In the genomic region with DNA sequence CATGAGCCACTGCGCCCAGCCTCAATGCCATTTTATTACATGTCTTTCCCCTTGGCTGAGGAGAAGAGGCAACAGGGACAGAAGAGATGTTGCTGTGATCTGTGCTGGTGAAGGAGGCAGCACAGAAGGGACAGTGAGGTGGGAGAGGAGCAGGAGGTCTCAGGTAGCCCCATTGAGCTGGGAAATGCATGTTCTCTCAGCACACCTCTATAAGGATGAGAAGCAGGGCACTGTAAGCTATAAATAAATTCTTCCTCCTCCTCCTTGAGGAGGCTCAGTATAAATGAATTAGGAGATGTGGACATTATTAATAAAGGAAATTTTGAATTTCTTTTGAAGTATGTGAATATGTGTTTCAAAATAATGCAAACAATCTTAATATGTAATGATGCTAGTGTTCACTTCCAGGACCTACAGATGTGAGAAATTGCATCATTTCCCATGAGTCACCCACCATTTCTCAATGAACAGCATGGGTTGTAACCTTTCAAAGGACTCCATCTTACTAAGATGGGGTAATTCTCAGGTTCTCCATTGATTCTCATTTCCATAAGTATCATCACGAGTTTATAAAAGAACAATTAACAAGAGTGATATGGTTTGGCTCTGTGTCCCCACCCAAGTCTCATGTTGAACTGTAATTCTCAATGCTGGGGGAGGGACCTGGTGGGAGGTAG, we compare ENCODE assay signal across 3 cellular contexts.
TF ChIP-seq lines count a peak whose summit lies in the region.

No MANE protein-coding gene starts in this region.

TF ChIP-seq in SK-N-SH, 30 proteins besides CTCF, POLR2A, EP300 and RAD21 (continues in another document):
- TF ChIP-seq TCF12 (IDR thresholded peaks at IDR 0.05) (no peak), POLR2AphosphoS5 (IDR thresholded peaks at IDR 0.05; ENCODE audit: low read depth, low read length) (no peak), RCOR1 (IDR thresholded peaks at IDR 0.05; ENCODE audit: low read length) (no peak)
- TF ChIP-seq, protein P1, sequence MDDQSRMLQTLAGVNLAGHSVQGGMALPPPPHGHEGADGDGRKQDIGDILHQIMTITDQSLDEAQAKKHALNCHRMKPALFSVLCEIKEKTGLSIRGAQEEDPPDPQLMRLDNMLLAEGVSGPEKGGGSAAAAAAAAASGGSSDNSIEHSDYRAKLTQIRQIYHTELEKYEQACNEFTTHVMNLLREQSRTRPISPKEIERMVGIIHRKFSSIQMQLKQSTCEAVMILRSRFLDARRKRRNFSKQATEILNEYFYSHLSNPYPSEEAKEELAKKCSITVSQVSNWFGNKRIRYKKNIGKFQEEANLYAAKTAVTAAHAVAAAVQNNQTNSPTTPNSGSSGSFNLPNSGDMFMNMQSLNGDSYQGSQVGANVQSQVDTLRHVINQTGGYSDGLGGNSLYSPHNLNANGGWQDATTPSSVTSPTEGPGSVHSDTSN (IDR thresholded peaks at IDR 0.05) = no peak
- TF ChIP-seq, protein P2, sequence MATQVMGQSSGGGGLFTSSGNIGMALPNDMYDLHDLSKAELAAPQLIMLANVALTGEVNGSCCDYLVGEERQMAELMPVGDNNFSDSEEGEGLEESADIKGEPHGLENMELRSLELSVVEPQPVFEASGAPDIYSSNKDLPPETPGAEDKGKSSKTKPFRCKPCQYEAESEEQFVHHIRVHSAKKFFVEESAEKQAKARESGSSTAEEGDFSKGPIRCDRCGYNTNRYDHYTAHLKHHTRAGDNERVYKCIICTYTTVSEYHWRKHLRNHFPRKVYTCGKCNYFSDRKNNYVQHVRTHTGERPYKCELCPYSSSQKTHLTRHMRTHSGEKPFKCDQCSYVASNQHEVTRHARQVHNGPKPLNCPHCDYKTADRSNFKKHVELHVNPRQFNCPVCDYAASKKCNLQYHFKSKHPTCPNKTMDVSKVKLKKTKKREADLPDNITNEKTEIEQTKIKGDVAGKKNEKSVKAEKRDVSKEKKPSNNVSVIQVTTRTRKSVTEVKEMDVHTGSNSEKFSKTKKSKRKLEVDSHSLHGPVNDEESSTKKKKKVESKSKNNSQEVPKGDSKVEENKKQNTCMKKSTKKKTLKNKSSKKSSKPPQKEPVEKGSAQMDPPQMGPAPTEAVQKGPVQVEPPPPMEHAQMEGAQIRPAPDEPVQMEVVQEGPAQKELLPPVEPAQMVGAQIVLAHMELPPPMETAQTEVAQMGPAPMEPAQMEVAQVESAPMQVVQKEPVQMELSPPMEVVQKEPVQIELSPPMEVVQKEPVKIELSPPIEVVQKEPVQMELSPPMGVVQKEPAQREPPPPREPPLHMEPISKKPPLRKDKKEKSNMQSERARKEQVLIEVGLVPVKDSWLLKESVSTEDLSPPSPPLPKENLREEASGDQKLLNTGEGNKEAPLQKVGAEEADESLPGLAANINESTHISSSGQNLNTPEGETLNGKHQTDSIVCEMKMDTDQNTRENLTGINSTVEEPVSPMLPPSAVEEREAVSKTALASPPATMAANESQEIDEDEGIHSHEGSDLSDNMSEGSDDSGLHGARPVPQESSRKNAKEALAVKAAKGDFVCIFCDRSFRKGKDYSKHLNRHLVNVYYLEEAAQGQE (IDR thresholded peaks at IDR 0.05; ENCODE audit: low read depth, low read length) = no peak
- TF ChIP-seq, protein P3, sequence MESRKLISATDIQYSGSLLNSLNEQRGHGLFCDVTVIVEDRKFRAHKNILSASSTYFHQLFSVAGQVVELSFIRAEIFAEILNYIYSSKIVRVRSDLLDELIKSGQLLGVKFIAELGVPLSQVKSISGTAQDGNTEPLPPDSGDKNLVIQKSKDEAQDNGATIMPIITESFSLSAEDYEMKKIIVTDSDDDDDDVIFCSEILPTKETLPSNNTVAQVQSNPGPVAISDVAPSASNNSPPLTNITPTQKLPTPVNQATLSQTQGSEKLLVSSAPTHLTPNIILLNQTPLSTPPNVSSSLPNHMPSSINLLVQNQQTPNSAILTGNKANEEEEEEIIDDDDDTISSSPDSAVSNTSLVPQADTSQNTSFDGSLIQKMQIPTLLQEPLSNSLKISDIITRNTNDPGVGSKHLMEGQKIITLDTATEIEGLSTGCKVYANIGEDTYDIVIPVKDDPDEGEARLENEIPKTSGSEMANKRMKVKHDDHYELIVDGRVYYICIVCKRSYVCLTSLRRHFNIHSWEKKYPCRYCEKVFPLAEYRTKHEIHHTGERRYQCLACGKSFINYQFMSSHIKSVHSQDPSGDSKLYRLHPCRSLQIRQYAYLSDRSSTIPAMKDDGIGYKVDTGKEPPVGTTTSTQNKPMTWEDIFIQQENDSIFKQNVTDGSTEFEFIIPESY (IDR thresholded peaks at IDR 0.05; ENCODE audit: borderline replicate concordance, low read depth) = no peak
- TF ChIP-seq, protein P4, sequence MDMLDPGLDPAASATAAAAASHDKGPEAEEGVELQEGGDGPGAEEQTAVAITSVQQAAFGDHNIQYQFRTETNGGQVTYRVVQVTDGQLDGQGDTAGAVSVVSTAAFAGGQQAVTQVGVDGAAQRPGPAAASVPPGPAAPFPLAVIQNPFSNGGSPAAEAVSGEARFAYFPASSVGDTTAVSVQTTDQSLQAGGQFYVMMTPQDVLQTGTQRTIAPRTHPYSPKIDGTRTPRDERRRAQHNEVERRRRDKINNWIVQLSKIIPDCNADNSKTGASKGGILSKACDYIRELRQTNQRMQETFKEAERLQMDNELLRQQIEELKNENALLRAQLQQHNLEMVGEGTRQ (IDR thresholded peaks at IDR 0.05; ENCODE audit: borderline replicate concordance, low read depth, low read length) = no peak

TF ChIP-seq in SK-N-SH treated with all-trans-retinoic acid at 6 μM for 48 hours, 23 proteins besides CTCF, POLR2A, EP300 and RAD21 (continues in another document):
- TF ChIP-seq GLIS3 (CRISPR knock-in tag; IDR thresholded peaks at IDR 0.05) (no peak), SNAI2 (CRISPR knock-in tag; IDR thresholded peaks at IDR 0.05) (no peak), RARB (CRISPR knock-in tag; IDR thresholded peaks at IDR 0.05) (no peak), ZFP3 (CRISPR knock-in tag; IDR thresholded peaks at IDR 0.05) (no peak), OSR1 (CRISPR knock-in tag; IDR thresholded peaks at IDR 0.05) (no peak), ZFP30 (CRISPR knock-in tag; IDR thresholded peaks at IDR 0.05) (no peak), ZNF8 (CRISPR knock-in tag; IDR thresholded peaks at IDR 0.05) (no peak), ISL1 (CRISPR knock-in tag; IDR thresholded peaks at IDR 0.05) (no peak), TCF4 (CRISPR knock-in tag; IDR thresholded peaks at IDR 0.05; ENCODE audit: borderline replicate concordance) (no peak), PPARA (CRISPR knock-in tag; IDR thresholded peaks at IDR 0.05; ENCODE audit: borderline replicate concordance) (no peak), ESRRG (CRISPR knock-in tag; IDR thresholded peaks at IDR 0.05) (no peak), ZNF565 (CRISPR knock-in tag; conservative IDR thresholded peaks at IDR 0.05; ENCODE audit: low read depth) (no peak), TOX (CRISPR knock-in tag; IDR thresholded peaks at IDR 0.05; ENCODE audit: borderline replicate concordance) (no peak)
- TF ChIP-seq, protein P5, sequence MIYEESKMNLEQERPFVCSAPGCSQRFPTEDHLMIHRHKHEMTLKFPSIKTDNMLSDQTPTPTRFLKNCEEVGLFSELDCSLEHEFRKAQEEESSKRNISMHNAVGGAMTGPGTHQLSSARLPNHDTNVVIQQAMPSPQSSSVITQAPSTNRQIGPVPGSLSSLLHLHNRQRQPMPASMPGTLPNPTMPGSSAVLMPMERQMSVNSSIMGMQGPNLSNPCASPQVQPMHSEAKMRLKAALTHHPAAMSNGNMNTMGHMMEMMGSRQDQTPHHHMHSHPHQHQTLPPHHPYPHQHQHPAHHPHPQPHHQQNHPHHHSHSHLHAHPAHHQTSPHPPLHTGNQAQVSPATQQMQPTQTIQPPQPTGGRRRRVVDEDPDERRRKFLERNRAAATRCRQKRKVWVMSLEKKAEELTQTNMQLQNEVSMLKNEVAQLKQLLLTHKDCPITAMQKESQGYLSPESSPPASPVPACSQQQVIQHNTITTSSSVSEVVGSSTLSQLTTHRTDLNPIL (CRISPR knock-in tag; IDR thresholded peaks at IDR 0.05; ENCODE audit: low read depth) = no peak
- TF ChIP-seq, protein P6, sequence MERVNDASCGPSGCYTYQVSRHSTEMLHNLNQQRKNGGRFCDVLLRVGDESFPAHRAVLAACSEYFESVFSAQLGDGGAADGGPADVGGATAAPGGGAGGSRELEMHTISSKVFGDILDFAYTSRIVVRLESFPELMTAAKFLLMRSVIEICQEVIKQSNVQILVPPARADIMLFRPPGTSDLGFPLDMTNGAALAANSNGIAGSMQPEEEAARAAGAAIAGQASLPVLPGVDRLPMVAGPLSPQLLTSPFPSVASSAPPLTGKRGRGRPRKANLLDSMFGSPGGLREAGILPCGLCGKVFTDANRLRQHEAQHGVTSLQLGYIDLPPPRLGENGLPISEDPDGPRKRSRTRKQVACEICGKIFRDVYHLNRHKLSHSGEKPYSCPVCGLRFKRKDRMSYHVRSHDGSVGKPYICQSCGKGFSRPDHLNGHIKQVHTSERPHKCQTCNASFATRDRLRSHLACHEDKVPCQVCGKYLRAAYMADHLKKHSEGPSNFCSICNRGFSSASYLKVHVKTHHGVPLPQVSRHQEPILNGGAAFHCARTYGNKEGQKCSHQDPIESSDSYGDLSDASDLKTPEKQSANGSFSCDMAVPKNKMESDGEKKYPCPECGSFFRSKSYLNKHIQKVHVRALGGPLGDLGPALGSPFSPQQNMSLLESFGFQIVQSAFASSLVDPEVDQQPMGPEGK (CRISPR knock-in tag; IDR thresholded peaks at IDR 0.05; ENCODE audit: borderline replicate concordance) = no peak
- TF ChIP-seq, protein P7, sequence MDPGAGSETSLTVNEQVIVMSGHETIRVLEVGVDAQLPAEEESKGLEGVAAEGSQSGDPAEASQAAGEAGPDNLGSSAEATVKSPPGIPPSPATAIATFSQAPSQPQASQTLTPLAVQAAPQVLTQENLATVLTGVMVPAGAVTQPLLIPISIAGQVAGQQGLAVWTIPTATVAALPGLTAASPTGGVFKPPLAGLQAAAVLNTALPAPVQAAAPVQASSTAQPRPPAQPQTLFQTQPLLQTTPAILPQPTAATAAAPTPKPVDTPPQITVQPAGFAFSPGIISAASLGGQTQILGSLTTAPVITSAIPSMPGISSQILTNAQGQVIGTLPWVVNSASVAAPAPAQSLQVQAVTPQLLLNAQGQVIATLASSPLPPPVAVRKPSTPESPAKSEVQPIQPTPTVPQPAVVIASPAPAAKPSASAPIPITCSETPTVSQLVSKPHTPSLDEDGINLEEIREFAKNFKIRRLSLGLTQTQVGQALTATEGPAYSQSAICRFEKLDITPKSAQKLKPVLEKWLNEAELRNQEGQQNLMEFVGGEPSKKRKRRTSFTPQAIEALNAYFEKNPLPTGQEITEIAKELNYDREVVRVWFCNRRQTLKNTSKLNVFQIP (CRISPR knock-in tag; IDR thresholded peaks at IDR 0.05; ENCODE audit: borderline replicate concordance, low read depth) = no peak

TF ChIP-seq in K562, 482 proteins besides CTCF, POLR2A, EP300 and RAD21 (continues in another document):
- TF ChIP-seq, protein P8, sequence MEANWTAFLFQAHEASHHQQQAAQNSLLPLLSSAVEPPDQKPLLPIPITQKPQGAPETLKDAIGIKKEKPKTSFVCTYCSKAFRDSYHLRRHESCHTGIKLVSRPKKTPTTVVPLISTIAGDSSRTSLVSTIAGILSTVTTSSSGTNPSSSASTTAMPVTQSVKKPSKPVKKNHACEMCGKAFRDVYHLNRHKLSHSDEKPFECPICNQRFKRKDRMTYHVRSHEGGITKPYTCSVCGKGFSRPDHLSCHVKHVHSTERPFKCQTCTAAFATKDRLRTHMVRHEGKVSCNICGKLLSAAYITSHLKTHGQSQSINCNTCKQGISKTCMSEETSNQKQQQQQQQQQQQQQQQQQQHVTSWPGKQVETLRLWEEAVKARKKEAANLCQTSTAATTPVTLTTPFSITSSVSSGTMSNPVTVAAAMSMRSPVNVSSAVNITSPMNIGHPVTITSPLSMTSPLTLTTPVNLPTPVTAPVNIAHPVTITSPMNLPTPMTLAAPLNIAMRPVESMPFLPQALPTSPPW (CRISPR knock-in tag; IDR thresholded peaks at IDR 0.05) = peak; percentile 11; the same call in 1 of the 2 replicates
- TF ChIP-seq ATF7 (IDR thresholded peaks at IDR 0.05) = 0 out of 2 replicates have a peak, but pooled peaks have one; percentile 16
- TF ChIP-seq, protein P9, sequence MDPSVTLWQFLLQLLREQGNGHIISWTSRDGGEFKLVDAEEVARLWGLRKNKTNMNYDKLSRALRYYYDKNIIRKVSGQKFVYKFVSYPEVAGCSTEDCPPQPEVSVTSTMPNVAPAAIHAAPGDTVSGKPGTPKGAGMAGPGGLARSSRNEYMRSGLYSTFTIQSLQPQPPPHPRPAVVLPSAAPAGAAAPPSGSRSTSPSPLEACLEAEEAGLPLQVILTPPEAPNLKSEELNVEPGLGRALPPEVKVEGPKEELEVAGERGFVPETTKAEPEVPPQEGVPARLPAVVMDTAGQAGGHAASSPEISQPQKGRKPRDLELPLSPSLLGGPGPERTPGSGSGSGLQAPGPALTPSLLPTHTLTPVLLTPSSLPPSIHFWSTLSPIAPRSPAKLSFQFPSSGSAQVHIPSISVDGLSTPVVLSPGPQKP (CRISPR knock-in tag; IDR thresholded peaks at IDR 0.05) = no peak
- peak; percentile 57 for TF ChIP-seq NFIC (IDR thresholded peaks at IDR 0.05)
- TF ChIP-seq HDAC1 (IDR thresholded peaks at IDR 0.05) = no peak
- TF ChIP-seq, protein P10, sequence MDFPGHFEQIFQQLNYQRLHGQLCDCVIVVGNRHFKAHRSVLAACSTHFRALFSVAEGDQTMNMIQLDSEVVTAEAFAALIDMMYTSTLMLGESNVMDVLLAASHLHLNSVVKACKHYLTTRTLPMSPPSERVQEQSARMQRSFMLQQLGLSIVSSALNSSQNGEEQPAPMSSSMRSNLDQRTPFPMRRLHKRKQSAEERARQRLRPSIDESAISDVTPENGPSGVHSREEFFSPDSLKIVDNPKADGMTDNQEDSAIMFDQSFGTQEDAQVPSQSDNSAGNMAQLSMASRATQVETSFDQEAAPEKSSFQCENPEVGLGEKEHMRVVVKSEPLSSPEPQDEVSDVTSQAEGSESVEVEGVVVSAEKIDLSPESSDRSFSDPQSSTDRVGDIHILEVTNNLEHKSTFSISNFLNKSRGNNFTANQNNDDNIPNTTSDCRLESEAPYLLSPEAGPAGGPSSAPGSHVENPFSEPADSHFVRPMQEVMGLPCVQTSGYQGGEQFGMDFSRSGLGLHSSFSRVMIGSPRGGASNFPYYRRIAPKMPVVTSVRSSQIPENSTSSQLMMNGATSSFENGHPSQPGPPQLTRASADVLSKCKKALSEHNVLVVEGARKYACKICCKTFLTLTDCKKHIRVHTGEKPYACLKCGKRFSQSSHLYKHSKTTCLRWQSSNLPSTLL (IDR thresholded peaks at IDR 0.05) = no peak
- TF ChIP-seq L3MBTL2 (IDR thresholded peaks at IDR 0.05) = no peak
- no peak for TF ChIP-seq CCAR2 (IDR thresholded peaks at IDR 0.05; ENCODE audit: low read depth, low read length)
- TF ChIP-seq, protein P11, sequence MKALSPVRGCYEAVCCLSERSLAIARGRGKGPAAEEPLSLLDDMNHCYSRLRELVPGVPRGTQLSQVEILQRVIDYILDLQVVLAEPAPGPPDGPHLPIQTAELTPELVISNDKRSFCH (CRISPR knock-in tag; IDR thresholded peaks at IDR 0.05) = no peak
- TF ChIP-seq, protein P11 (tag; IDR thresholded peaks at IDR 0.05) = no peak
- no peak for TF ChIP-seq NFE2L1 (tag; IDR thresholded peaks at IDR 0.05; ENCODE audit: borderline replicate concordance, low read depth)
- no peak for TF ChIP-seq CEBPG (CRISPR knock-in tag; IDR thresholded peaks at IDR 0.05)
- TF ChIP-seq CEBPG (tag; conservative IDR thresholded peaks at IDR 0.05 in 1 of 2, IDR thresholded peaks at IDR 0.05 in 1 of 2) = peak; percentile 80 to 95
- peak; percentile 51 for TF ChIP-seq GABPA (tag; conservative IDR thresholded peaks at IDR 0.05; ENCODE audit: low read depth)
- no peak for TF ChIP-seq CREB1 (IDR thresholded peaks at IDR 0.05)
- TF ChIP-seq CREB1 (CRISPR knock-in tag; IDR thresholded peaks at IDR 0.05) = no peak
- TF ChIP-seq BACH1 (tag; IDR thresholded peaks at IDR 0.05) = no peak; the same call in 1 of the 2 replicates
